Comparison of ENCODE assay signal across 3 cellular contexts in genomic region chr4:41517747-41518146, GRCh38.
TF ChIP-seq lines count a peak whose summit lies in the region.

No MANE protein-coding gene starts in this region.

TF ChIP-seq in HEK293, 187 proteins besides CTCF, POLR2A, EP300 and RAD21 (continued from another document):
- TF ChIP-seq, protein P1, sequence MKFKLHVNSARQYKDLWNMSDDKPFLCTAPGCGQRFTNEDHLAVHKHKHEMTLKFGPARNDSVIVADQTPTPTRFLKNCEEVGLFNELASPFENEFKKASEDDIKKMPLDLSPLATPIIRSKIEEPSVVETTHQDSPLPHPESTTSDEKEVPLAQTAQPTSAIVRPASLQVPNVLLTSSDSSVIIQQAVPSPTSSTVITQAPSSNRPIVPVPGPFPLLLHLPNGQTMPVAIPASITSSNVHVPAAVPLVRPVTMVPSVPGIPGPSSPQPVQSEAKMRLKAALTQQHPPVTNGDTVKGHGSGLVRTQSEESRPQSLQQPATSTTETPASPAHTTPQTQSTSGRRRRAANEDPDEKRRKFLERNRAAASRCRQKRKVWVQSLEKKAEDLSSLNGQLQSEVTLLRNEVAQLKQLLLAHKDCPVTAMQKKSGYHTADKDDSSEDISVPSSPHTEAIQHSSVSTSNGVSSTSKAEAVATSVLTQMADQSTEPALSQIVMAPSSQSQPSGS (tag by site-specific recombination; IDR thresholded peaks at IDR 0.05; ENCODE audit: low read depth): peak; percentile 68; the same call in 1 of the 2 replicates
- TF ChIP-seq ZNF148 (tag by site-specific recombination; IDR thresholded peaks at IDR 0.05; ENCODE audit: borderline replicate concordance): no peak

TF ChIP-seq in K562, 482 proteins besides CTCF, POLR2A, EP300 and RAD21 (continued from another document):
- TF ChIP-seq, protein P2, sequence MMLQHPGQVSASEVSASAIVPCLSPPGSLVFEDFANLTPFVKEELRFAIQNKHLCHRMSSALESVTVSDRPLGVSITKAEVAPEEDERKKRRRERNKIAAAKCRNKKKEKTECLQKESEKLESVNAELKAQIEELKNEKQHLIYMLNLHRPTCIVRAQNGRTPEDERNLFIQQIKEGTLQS (IDR thresholded peaks at IDR 0.05): peak; percentile 38; the same call in 1 of the 2 replicates
- TF ChIP-seq, protein P2 (CRISPR knock-in tag; conservative IDR thresholded peaks at IDR 0.05): no peak

TF ChIP-seq in WTC11, 78 proteins besides CTCF, POLR2A, EP300 and RAD21 (continued from another document):
- TF ChIP-seq STAT6 (CRISPR knock-in tag; conservative IDR thresholded peaks at IDR 0.05; ENCODE audit: low read depth): no peak
- no peak for TF ChIP-seq CREM (CRISPR knock-in tag; IDR thresholded peaks at IDR 0.05)
- TF ChIP-seq, protein P3, sequence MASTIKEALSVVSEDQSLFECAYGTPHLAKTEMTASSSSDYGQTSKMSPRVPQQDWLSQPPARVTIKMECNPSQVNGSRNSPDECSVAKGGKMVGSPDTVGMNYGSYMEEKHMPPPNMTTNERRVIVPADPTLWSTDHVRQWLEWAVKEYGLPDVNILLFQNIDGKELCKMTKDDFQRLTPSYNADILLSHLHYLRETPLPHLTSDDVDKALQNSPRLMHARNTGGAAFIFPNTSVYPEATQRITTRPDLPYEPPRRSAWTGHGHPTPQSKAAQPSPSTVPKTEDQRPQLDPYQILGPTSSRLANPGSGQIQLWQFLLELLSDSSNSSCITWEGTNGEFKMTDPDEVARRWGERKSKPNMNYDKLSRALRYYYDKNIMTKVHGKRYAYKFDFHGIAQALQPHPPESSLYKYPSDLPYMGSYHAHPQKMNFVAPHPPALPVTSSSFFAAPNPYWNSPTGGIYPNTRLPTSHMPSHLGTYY (CRISPR knock-in tag; IDR thresholded peaks at IDR 0.05): no peak
- TF ChIP-seq NFE2L1 (CRISPR knock-in tag; IDR thresholded peaks at IDR 0.05): no peak
